In genomic region chr16:4976611-4977145, GRCh38 we compare ENCODE assay signal across 28 cellular contexts. TPM values are rescaled to one million over a fixed set of nuclear protein-coding genes. Genes with fewer than 3 reads are reported as not detected.
A peak's percentile ranks its signal among the peaks of the same experiment; 100 is the strongest.
DNase-seq lines count a peak whose midpoint lies in the region; ATAC-seq and TF ChIP-seq lines count a peak whose summit lies in the region.
"Had no signal": no experiment of that assay in that cellular context is flagged by ENCODE, and none has a peak within 500 bp of the region (broad histone marks: within the 10 kb centered on the region; RNA-seq: fewer than 3 reads in every experiment).

No MANE protein-coding gene starts in this region.

- peaks cover 25% of the 10 kb centered on the region for H3K27me3 Mint-ChIP-seq in osteocyte (ENCODE audit: unreplicated experiment)

- intact Hi-C loops in spleen (cut with DNase I; ENCODE audit: low total_unique reads), result no loop called here

- H3K36me3 ChIP-seq in OCI-LY3 (replicated peaks; ENCODE audit: low read depth, low read length) (peaks cover 3% of the 10 kb centered on the region), spleen (no peaks in the 10 kb centered on the region)
- H3K36me3 ChIP-seq: ovary, sigmoid colon, SJSA1, tibial artery, WERI-Rb-1 had no signal

- no peaks in the 10 kb centered on the region for H3K9me3 ChIP-seq in OCI-LY3 (ENCODE audit: insufficient read depth, low read length)
- peaks cover 0 to 10% (median 3%) of the 10 kb centered on the region in 8 donors for H3K9me3 ChIP-seq in spleen
- H3K9me3 ChIP-seq: ovary, sigmoid colon, SJSA1 had no signal

- 90 to 94% (median 91%) methylated on average over 5 of the region's 5 CpGs for WGBS in spleen, 5 donors

- DNase-seq in NCI-H146 (lab: John Stamatoyannopoulos, UW) (peak; percentile 75), spleen (peak; percentile 37), osteocyte (ENCODE audit: extremely low spot score, unreplicated experiment) (no peak), DMS114 treated with DMSO at 0.1 percent for 48 hours (lab: John Stamatoyannopoulos, UW; ENCODE audit: unreplicated experiment) (no peak), HT-29 (ENCODE audit: low spot score) (no peak)
- DNase-seq: activated CD8-positive, alpha-beta memory T cell treated with anti-CD3 and anti-CD28 coated beads, Interleukin-2, amount 50 U/mL, for 48 hours; activated gamma-delta T cell; CD4-positive, alpha-beta T cell; DMS53; foreskin fibroblast; GM23248; hippocampal formation; NCI-H2081; NCI-H524; ovary; PC-3; sigmoid colon; T-helper 17 cell; tibial artery; WERI-Rb-1 had no signal

- H3K79me2 ChIP-seq in OCI-LY3 (ENCODE audit: low read length), result no peaks in the 10 kb centered on the region

- no peaks in the 10 kb centered on the region for H3K36me3 Mint-ChIP-seq in osteocyte (ENCODE audit: unreplicated experiment)
- H3K36me3 Mint-ChIP-seq: naive B cell had no signal

- no peak overlapping the region for H3K9ac ChIP-seq in OCI-LY3 (ENCODE audit: low read length)
- H3K9ac ChIP-seq: GM23248 had no signal

- no peak for ATAC-seq in GM21423 (IDR thresholded peaks at IDR 0.05; ENCODE audit: unreplicated experiment)
- ATAC-seq: PC-3 had no signal

- H3K27me3 ChIP-seq in OCI-LY3 (ENCODE audit: low read depth, low read length), result peaks cover 14% of the 10 kb centered on the region
- no peaks in the 10 kb centered on the region for H3K27me3 ChIP-seq in layer of hippocampus (ENCODE audit: control insufficient read depth, insufficient read depth, low read length)
- H3K27me3 ChIP-seq in spleen (replicated peaks in 1 of 7), result peaks cover 0 to 9% (median 0%) of the 10 kb centered on the region in 7 donors
- H3K27me3 ChIP-seq: ovary had no signal

- peaks cover 3% of the 10 kb centered on the region; the same call in 1 of the 2 replicates for H4K20me1 ChIP-seq in OCI-LY3 (ENCODE audit: insufficient read depth, low read length)

- H3K4me3 ChIP-seq in OCI-LY3 (ENCODE audit: low read length), result no peak overlapping the region
- H3K4me3 ChIP-seq in spleen, result no peak overlapping the region
- H3K4me3 ChIP-seq: GM12878, GM23248, ovary, sigmoid colon, SJSA1, tibial artery had no signal

- H3K4me1 Mint-ChIP-seq in osteocyte (ENCODE audit: unreplicated experiment), result no peaks in the 10 kb centered on the region
- H3K4me1 Mint-ChIP-seq: T-helper 17 cell had no signal

- H3K9me3 Mint-ChIP-seq in osteocyte (ENCODE audit: unreplicated experiment), result no peaks in the 10 kb centered on the region
- H3K9me3 Mint-ChIP-seq: CD4-positive, alpha-beta T cell had no signal

- H3K27ac ChIP-seq in OCI-LY3 (ENCODE audit: low read length), result peak overlapping the region; percentile 25; the same call in 1 of the 2 replicates
- H3K27ac ChIP-seq in layer of hippocampus (ENCODE audit: low read depth, low read length), result peak overlapping the region; percentile 38
- H3K27ac ChIP-seq in spleen, result no peak overlapping the region
- H3K27ac ChIP-seq: epithelial cell of prostate, GM23248, ovary, sigmoid colon, SJSA1, tibial artery, WERI-Rb-1 had no signal

- H3K4me2 ChIP-seq in OCI-LY3 (ENCODE audit: low read length), result peak overlapping the region; percentile 52

- H3K4me1 ChIP-seq in OCI-LY3 (ENCODE audit: low read length) (peaks cover 19% of the 10 kb centered on the region), spleen (peaks cover 0 to 8% (median 2%) of the 10 kb centered on the region in 6 donors)
- H3K4me1 ChIP-seq: sigmoid colon, SJSA1, tibial artery had no signal

- no peak overlapping the region for H2AFZ ChIP-seq in OCI-LY3 (ENCODE audit: low read depth, low read length)
- H2AFZ ChIP-seq: GM23248 had no signal

- no peak for TF ChIP-seq POLR2A in spleen (IDR thresholded peaks at IDR 0.05)

- TF ChIP-seq CTCF in OCI-LY3 (IDR thresholded peaks at IDR 0.05; ENCODE audit: low read depth, low read length) (no peak), spleen (IDR thresholded peaks at IDR 0.05 in 8 of 11, conservative IDR thresholded peaks at IDR 0.05 in 3 of 11) (no peak), osteocyte (IDR thresholded peaks at IDR 0.05) (no peak)

- no peak overlapping the region for H3K4me3 Mint-ChIP-seq in osteocyte (ENCODE audit: unreplicated experiment)
- H3K4me3 Mint-ChIP-seq: CD4-positive, alpha-beta T cell; stimulated activated naive B cell treated with anti-CD40 and anti-IgM and Interleukin-4, amounts not matched to agents 10 μg/mL and 1 μg/mL and 100 μg/mL, for 72 hours; T-helper 17 cell had no signal

- no peak overlapping the region for H3K27ac Mint-ChIP-seq in osteocyte (ENCODE audit: unreplicated experiment)
- H3K27ac Mint-ChIP-seq: CD4-positive, alpha-beta T cell; stimulated activated naive B cell treated with anti-CD40 and anti-IgM and Interleukin-4, amounts not matched to agents 10 μg/mL and 1 μg/mL and 100 μg/mL, for 72 hours; T-helper 17 cell had no signal

RNA-seq across cellular contexts. Expression of gene SEC14L5, which starts 18.5 kb away (rescaled TPM):
- total RNA-seq in spleen (under 1 TPM in 6 of 7 donors, not detected in 1; 0.13 to 0.94 (median 0.60) TPM), osteocyte (not detected in 2 replicates)
- polyA plus RNA-seq in spleen, result under 1 TPM; 0.06 to 0.26 (median 0.11) TPM
- total RNA-seq in HT-29 (2014; rRNA removed; shearing (Covaris generic)), result 0.08 TPM in 1 of 2 replicates, not detected in the other
- total RNA-seq: CD4-positive, alpha-beta T cell; GM12878; GM23248; PC-3; SJSA1 had no signal
- polyA plus RNA-seq: GM23248 had no signal

RNA-seq across cellular contexts. Expression of gene PPL, which starts 39.7 kb away (rescaled TPM):
- total RNA-seq in spleen, result under 1 TPM in 4 of 7 donors, not detected in 3; 0.18 to 0.37 (median 0.19) TPM
- under 1 TPM; 0.11 to 0.77 (median 0.29) TPM for polyA plus RNA-seq in spleen
- 9.7 and 10.3 TPM in 2 replicates for total RNA-seq in osteocyte
- 56.5 and 58.1 TPM in 2 replicates for total RNA-seq in HT-29 (2014; rRNA removed; shearing (Covaris generic))
- total RNA-seq: CD4-positive, alpha-beta T cell; T-helper 17 cell had no signal

RNA-seq across cellular contexts. Expression of gene NAGPA, which starts 57.1 kb away (rescaled TPM):
- total RNA-seq in spleen, result 10 to 100 TPM; 16.2 to 41.8 (median 25.4) TPM
- 10 to 100 TPM; 11.8 to 17.7 (median 14.8) TPM for polyA plus RNA-seq in spleen
- 16.8 and 19.9 TPM in 2 replicates for total RNA-seq in osteocyte
- total RNA-seq in HT-29 (2014; rRNA removed; shearing (Covaris generic)), result 30.5 and 34.7 TPM in 2 replicates

Comparison
In these comparisons a context has a peak if more than half of its experiments do, and no peak if none do; other contexts are left out.
1. DNase-seq: peak in NCI-H146 (single experiment) and spleen (single experiment); none in osteocyte (single experiment), DMS114 treated with DMSO at 0.1 percent for 48 hours (single experiment) and HT-29 (single experiment).
2. H3K27ac ChIP-seq: peak in OCI-LY3 (single experiment) and layer of hippocampus (single experiment); none in spleen (0 of 8).